In the genomic region with DNA sequence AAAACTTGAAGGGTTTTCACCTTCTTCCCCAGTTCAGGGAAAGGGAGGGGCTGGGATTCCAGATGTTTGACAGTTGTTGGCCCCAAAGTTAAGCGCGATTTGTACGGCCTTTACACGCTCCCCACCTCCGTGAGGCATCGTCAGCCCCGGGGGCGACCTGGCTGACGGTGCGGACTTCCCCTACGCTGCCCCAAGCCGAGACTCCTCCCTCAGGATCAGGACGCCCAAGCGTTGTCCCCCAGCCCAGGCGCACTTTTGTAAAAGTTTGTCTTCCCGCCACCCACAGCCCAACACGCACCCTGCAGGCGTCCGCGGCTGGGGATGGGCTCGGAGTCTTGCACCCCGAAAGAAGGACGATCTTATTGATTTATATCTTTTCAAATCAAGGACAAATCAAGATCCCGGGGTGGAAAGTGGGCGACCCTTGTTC, we compare ENCODE assay signal across 8 cellular contexts. TPM values are rescaled to one million over a fixed set of nuclear protein-coding genes. Genes with fewer than 3 reads are reported as not detected.
DNase-seq lines count a peak whose midpoint lies in the region; ATAC-seq and TF ChIP-seq lines count a peak whose summit lies in the region.

No MANE protein-coding gene starts in this region.

- H3K27ac Mint-ChIP-seq in CD14-positive monocyte = peak overlapping the region; percentile 79 to 95 (median 91)
- H3K27ac Mint-ChIP-seq in stimulated activated naive CD8-positive, alpha-beta T cell treated with anti-CD3 and anti-CD28 coated beads, Interleukin-15, Interleukin-2, amounts not matched to agents 100 ng/mL and 50 ng/mL, for 24 hours = peak overlapping the region; percentile 84

- intact Hi-C loops in CD14-positive monocyte (cut with micrococcal nuclease) = loop anchor here (2.0 to 10.0 kb wide), 4 partner anchors 37 to 196 kb away; partner anchors contain the start of gene C9orf72 (in 1 of the 2)

- peak overlapping the region; percentile 95 to 97 for H3K9ac ChIP-seq in mucosa of rectum (ENCODE audit: low read depth in 1 of 2, low read length in 2 of 2)

- H3K4me3 Mint-ChIP-seq in CD14-positive monocyte = peak overlapping the region; percentile 95
- peak overlapping the region; percentile 87 for H3K4me3 Mint-ChIP-seq in stimulated activated naive CD8-positive, alpha-beta T cell treated with anti-CD3 and anti-CD28 coated beads, Interleukin-15, Interleukin-2, amounts not matched to agents 100 ng/mL and 50 ng/mL, for 24 hours

- peak overlapping the region; percentile 90 to 95 for H3K4me3 ChIP-seq in mucosa of rectum (ENCODE audit: low read length in 2 of 2)

- H3K9me3 Mint-ChIP-seq in CD14-positive monocyte = no peaks in the 10 kb centered on the region
- no peaks in the 10 kb centered on the region for H3K9me3 Mint-ChIP-seq in stimulated activated naive CD8-positive, alpha-beta T cell treated with anti-CD3 and anti-CD28 coated beads, Interleukin-15, Interleukin-2, amounts not matched to agents 100 ng/mL and 50 ng/mL, for 24 hours

- peaks cover 55% of the 10 kb centered on the region in 2 donors for H3K36me3 Mint-ChIP-seq in CD14-positive monocyte
- no peaks in the 10 kb centered on the region for H3K36me3 Mint-ChIP-seq in stimulated activated naive CD8-positive, alpha-beta T cell treated with anti-CD3 and anti-CD28 coated beads, Interleukin-15, Interleukin-2, amounts not matched to agents 100 ng/mL and 50 ng/mL, for 24 hours (ENCODE audit: low read depth)

- H3K27me3 Mint-ChIP-seq in CD14-positive monocyte (ENCODE audit: low read depth in 3 of 3) = peaks cover 8 to 15% (median 13%) of the 10 kb centered on the region in 3 donors
- peaks cover 24% of the 10 kb centered on the region for H3K27me3 Mint-ChIP-seq in stimulated activated naive CD8-positive, alpha-beta T cell treated with anti-CD3 and anti-CD28 coated beads, Interleukin-15, Interleukin-2, amounts not matched to agents 100 ng/mL and 50 ng/mL, for 24 hours

- no peaks in the 10 kb centered on the region for H3K27me3 ChIP-seq in mucosa of rectum (ENCODE audit: control insufficient read depth in 2 of 2, insufficient read depth in 2 of 2, low read length in 2 of 2)

- no peaks in the 10 kb centered on the region for H3K9me3 ChIP-seq in mucosa of rectum (ENCODE audit: control insufficient read depth in 2 of 2, low read length in 2 of 2)

- peak overlapping the region; percentile 89 for H3K27ac ChIP-seq in epithelial cell of prostate
- H3K27ac ChIP-seq in mucosa of rectum (ENCODE audit: low read depth in 2 of 2, low read length in 2 of 2) = peak overlapping the region; percentile 94 to 96

- peaks cover 9 to 11% of the 10 kb centered on the region in 2 donors for H3K4me1 ChIP-seq in mucosa of rectum (ENCODE audit: control insufficient read depth in 2 of 2, insufficient read depth in 2 of 2, low read length in 2 of 2)

- no peaks in the 10 kb centered on the region for H3K36me3 ChIP-seq in mucosa of rectum (ENCODE audit: control insufficient read depth in 2 of 2, insufficient read depth in 2 of 2, low read length in 2 of 2)

- H3K4me1 Mint-ChIP-seq in CD14-positive monocyte = peaks cover 20% of the 10 kb centered on the region
- H3K4me1 Mint-ChIP-seq in stimulated activated naive CD8-positive, alpha-beta T cell treated with anti-CD3 and anti-CD28 coated beads, Interleukin-15, Interleukin-2, amounts not matched to agents 100 ng/mL and 50 ng/mL, for 24 hours (ENCODE audit: low read depth) = peaks cover 14% of the 10 kb centered on the region

- peak; percentile 66 for DNase-seq in CD14-positive monocyte (ENCODE audit: low spot score)
- peak; percentile 42 for DNase-seq in HuH-7 (ENCODE audit: low spot score)
- peak; percentile 43 for DNase-seq in activated CD8-positive, alpha-beta memory T cell treated with anti-CD3 and anti-CD28 coated beads, Interleukin-2, amount 50 U/mL, for 4 hours
- no peak for DNase-seq in epithelial cell of prostate (ENCODE audit: low read depth, low spot score)
- DNase-seq in AG08395 (ENCODE audit: low spot score) = no peak

- TF ChIP-seq CTCF in CD14-positive monocyte (IDR thresholded peaks at IDR 0.05) = no peak

- peak; percentile 43 for ATAC-seq in GM21381 (IDR thresholded peaks at IDR 0.05; ENCODE audit: unreplicated experiment)

RNA-seq across cellular contexts. Expression of gene MOB3B, which starts 0.7 kb away (rescaled TPM):
- polyA plus RNA-seq in CD14-positive monocyte = 1 to 10 TPM; 1.2 to 1.4 TPM

RNA-seq across cellular contexts. Expression of gene IFNK, which starts 4.8 kb away (rescaled TPM):
- not detected for polyA plus RNA-seq in CD14-positive monocyte

RNA-seq across cellular contexts. Expression of gene C9orf72, which starts 44.4 kb away (rescaled TPM):
- polyA plus RNA-seq in CD14-positive monocyte = 100 to 1,000 TPM; 105 to 128 TPM

Comparison
In these comparisons a context has a peak if more than half of its experiments do, and no peak if none do; other contexts are left out.
1. DNase-seq: peak in CD14-positive monocyte (single experiment), HuH-7 (single experiment) and activated CD8-positive, alpha-beta memory T cell treated with anti-CD3 and anti-CD28 coated beads, Interleukin-2, amount 50 U/mL, for 4 hours (single experiment); none in epithelial cell of prostate (single experiment) and AG08395 (single experiment).